ENCODE assay signal across 8 cellular contexts in the genomic region with DNA sequence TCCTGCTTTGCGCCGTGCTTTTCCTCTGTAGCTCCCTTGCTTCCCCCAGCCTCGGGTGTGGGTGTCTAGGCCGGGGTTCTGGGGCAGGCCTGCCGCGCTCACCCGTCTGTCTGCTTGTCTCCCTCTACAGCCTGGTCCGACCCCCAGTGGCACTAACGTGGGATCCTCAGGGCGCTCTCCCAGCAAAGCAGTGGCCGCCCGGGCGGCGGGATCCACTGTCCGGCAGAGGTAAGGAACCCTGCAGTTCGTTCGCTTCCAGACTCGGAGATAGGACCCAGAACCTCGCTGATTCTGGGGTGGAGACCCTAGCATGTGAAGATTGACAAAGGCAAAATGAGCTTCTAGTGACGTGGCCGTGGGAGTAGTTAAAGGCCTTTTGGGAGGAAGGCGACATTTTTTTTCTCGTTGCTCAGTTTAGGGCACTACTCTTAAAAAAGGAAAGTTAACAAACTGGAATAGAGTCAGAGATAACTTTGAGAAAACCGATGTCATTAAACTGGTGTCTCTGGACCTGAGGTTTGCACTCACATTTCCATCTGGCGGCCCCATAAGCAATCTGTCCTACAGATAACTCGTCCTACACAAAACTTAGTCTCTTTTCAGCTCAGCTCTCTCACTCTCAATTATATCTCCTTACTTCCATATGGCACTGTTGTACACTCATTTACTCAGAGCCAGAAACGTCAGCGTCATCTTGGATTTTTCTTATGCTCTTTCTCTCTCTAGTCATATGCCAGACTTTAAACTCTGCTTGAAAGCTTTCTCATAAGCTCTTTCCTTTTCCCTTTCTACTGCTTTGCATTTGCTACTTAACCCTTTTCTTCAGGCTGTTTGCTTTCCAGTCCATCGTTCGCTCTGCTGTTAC. TPM values are rescaled to one million over a fixed set of nuclear protein-coding genes. Genes with fewer than 3 reads are reported as not detected.
DNase-seq lines count a peak whose midpoint lies in the region; ATAC-seq and TF ChIP-seq lines count a peak whose summit lies in the region.

No MANE protein-coding gene starts in this region.

- no peaks in the 10 kb centered on the region for H3K9me3 ChIP-seq in heart left ventricle
- H3K9me3 ChIP-seq in gastrocnemius medialis: no peaks in the 10 kb centered on the region

- DNase-seq in NCI-H2029 treated with DMSO at 0.1 percent for 48 hours (lab: John Stamatoyannopoulos, UW) (peak; percentile 34), NCI-H2029 (lab: John Stamatoyannopoulos, UW) (no peak), heart left ventricle (peak in 1 of 5 donors; percentile 64), gastrocnemius medialis (no peak), KBM-7 (no peak), NAMALWA (ENCODE audit: low spot score) (no peak)

- in situ Hi-C loops in gastrocnemius medialis (cut with MboI; ENCODE audit: low sequenced_read_pairs in 4 of 4) (loop anchor here in 1 of 4 donors (25.0 kb wide), 1 partner anchor 590 kb away; a partner anchor contains a TSS), KBM-7 (cut with MboI; ENCODE audit: low pct_unique_long_range_greater_than_20kb, low sequenced_read_pairs) (no loop called here)

- ATAC-seq in HG02884 (IDR thresholded peaks at IDR 0.05; ENCODE audit: unreplicated experiment) (peak; percentile 18), heart left ventricle (peak in 3 of 4 donors; percentile 17 to 48 (median 44)), gastrocnemius medialis (no peak)

- 6 to 7% (median 7%) methylated on average over 30 of the region's 30 CpGs for WGBS in heart left ventricle, 4 donors

- TF ChIP-seq CTCF in WI38 (IDR thresholded peaks at IDR 0.05; ENCODE audit: low read depth, low read length): no peak
- no peak for TF ChIP-seq CTCF in heart left ventricle (IDR thresholded peaks at IDR 0.05)
- no peak for TF ChIP-seq CTCF in gastrocnemius medialis (IDR thresholded peaks at IDR 0.05 in 4 of 5, conservative IDR thresholded peaks at IDR 0.05 in 1 of 5)

- intact Hi-C loops in heart left ventricle (cut with DNase I) (loop anchor here in 3 of 10 donors (5.0 to 10.0 kb wide), 3 partner anchors 115 to 602 kb away; a partner anchor contains a TSS), gastrocnemius medialis (cut with DNase I; ENCODE audit: low total_unique reads) (loop anchor here (2.0 to 10.0 kb wide), 6 partner anchors 115 to 1132 kb away; a partner anchor contains a TSS)

- H3K27me3 ChIP-seq in heart left ventricle: no peaks in the 10 kb centered on the region
- H3K27me3 ChIP-seq in gastrocnemius medialis: no peaks in the 10 kb centered on the region

- no peak for TF ChIP-seq POLR2A in heart left ventricle (IDR thresholded peaks at IDR 0.05)
- TF ChIP-seq POLR2A in gastrocnemius medialis (IDR thresholded peaks at IDR 0.05): no peak

- H3K4me3 ChIP-seq in WI38 (ENCODE audit: low read depth, low read length): peak overlapping the region; percentile 95
- peak overlapping the region; percentile 60 to 99 (median 87) for H3K4me3 ChIP-seq in heart left ventricle
- peak overlapping the region; percentile 89 to 98 (median 94) for H3K4me3 ChIP-seq in gastrocnemius medialis

- H3K36me3 ChIP-seq in heart left ventricle (peaks cover 0 to 36% (median 15%) of the 10 kb centered on the region in 9 donors), gastrocnemius medialis (peaks cover 0 to 17% of the 10 kb centered on the region in 2 donors)

- peaks cover 23 to 71% (median 66%) of the 10 kb centered on the region in 12 donors for H3K4me1 ChIP-seq in heart left ventricle
- peaks cover 62 to 69% of the 10 kb centered on the region in 2 donors for H3K4me1 ChIP-seq in gastrocnemius medialis

- H3K27ac ChIP-seq in heart left ventricle (peak overlapping the region; percentile 88 to 99 (median 94)), gastrocnemius medialis (peak overlapping the region; percentile 88 to 98 (median 96))

RNA-seq across cellular contexts. Expression of a gene that starts 0.6 kb away (rescaled TPM):
- 10 to 100 TPM; 29.9 to 62.5 (median 39.5) TPM for total RNA-seq in heart left ventricle
- polyA plus RNA-seq in heart left ventricle: 100 to 1,000 TPM in 1 of 2 donors, 10 to 100 TPM in 1; 82.5 to 165 TPM
- total RNA-seq in gastrocnemius medialis: 10 to 100 TPM; 20.5 to 50.5 (median 24.9) TPM

RNA-seq across cellular contexts. Expression of a gene that starts 0.9 kb away (rescaled TPM):
- total RNA-seq in heart left ventricle (10 to 100 TPM; 13.0 to 21.6 (median 14.8) TPM), gastrocnemius medialis (10 to 100 TPM; 12.3 to 19.9 (median 14.7) TPM)
- polyA plus RNA-seq in heart left ventricle: 10 to 100 TPM in 1 of 2 donors, 1 to 10 TPM in 1; 8.7 to 17.2 TPM

Comparison
In these comparisons a context has a peak if more than half of its experiments do, and no peak if none do; other contexts are left out.
1. ATAC-seq: peak in HG02884 (single experiment) and heart left ventricle (3 of 4); none in gastrocnemius medialis (0 of 2).
2. Peak in every context shown above with its lines, with median percentiles within 50 percentile points of each other: H3K4me3 ChIP-seq.